In genomic region chr18:66506178-66506577, GRCh38 we compare ENCODE assay signal across 1 cellular context.
TF ChIP-seq lines count a peak whose summit lies in the region.

No MANE protein-coding gene starts in this region.

TF ChIP-seq in HepG2, 621 proteins besides CTCF, POLR2A, EP300 and RAD21 (continued from another document):
- no peak for TF ChIP-seq ZNF18 (CRISPR knock-in tag; IDR thresholded peaks at IDR 0.05; ENCODE audit: insufficient replicate concordance)
- no peak for TF ChIP-seq ZNF572 (CRISPR knock-in tag; IDR thresholded peaks at IDR 0.05)
- no peak for TF ChIP-seq POLR2AphosphoS5 (IDR thresholded peaks at IDR 0.05; ENCODE audit: low read depth, low read length)
- no peak for TF ChIP-seq IRX3 (CRISPR knock-in tag; IDR thresholded peaks at IDR 0.05; ENCODE audit: borderline replicate concordance, low read depth)
- TF ChIP-seq NR2F2 (IDR thresholded peaks at IDR 0.05; ENCODE audit: borderline replicate concordance, low read depth): no peak
- peak; percentile 44 to 69; a peak in 3 of 4 replicates for TF ChIP-seq MAFK (conservative IDR thresholded peaks at IDR 0.05 in 1 of 2, IDR thresholded peaks at IDR 0.05 in 1 of 2; ENCODE audit: low read length in 2 of 2)
- TF ChIP-seq ZZZ3 (CRISPR knock-in tag; IDR thresholded peaks at IDR 0.05; ENCODE audit: borderline replicate concordance): no peak
